In the genomic region with DNA sequence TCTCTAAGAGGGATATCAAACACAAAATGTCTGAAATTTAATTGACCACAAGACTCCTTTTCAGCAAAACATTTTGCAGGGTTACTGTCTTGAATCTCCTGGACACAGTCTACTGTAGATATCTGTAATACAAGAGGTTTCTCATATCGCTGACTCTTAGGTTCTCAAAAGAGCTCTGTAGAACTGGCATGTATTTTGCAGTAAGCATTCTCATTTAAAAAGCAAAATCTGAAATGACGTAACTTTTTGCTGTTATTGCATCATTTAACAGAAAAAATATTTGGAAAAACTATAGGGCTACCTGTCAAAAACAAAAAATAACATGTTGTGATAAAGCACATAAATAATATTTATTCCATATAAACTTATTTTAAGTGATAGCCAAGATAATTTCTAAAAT, we compare ENCODE assay signal across 21 cellular contexts.
"Had no signal": no experiment of that assay in that cellular context is flagged by ENCODE, and none has a peak within 500 bp of the region (broad histone marks: within the 10 kb centered on the region; RNA-seq: fewer than 3 reads in every experiment).

No MANE protein-coding gene starts in this region.

- H3K4me3 ChIP-seq: dorsolateral prefrontal cortex, hepatocyte, lower lobe of right lung, sigmoid colon, tibial artery had no signal

- DNase-seq: activated B cell treated with CpG ODN at 0.5 μM for 24 hours; activated CD4-positive, alpha-beta memory T cell treated with anti-CD3 and anti-CD28 coated beads for 36 hours; activated CD4-positive, alpha-beta T cell treated with anti-CD3 and anti-CD28 coated beads for 4 hours; activated gamma-delta T cell treated with Interleukin-2 at 50 U/mL for 16 hours; activated T-cell treated with anti-CD3 and anti-CD28 coated beads for 4 hours; amniotic stem cell; caudate nucleus; dorsolateral prefrontal cortex; foreskin keratinocyte; left colon; lower lobe of right lung; posterior cingulate gyrus; sigmoid colon; stimulated activated CD4-positive, alpha-beta T cell treated with anti-CD3 and anti-CD28 coated beads, Interleukin-1b, Interleukin-23, amount 100 ng/mL, for 48 hours; stimulated activated CD8-positive, alpha-beta memory T cell treated with anti-CD3 and anti-CD28 coated beads, Interleukin-4, amount 100 ng/mL, for 48 hours; stimulated activated naive CD4-positive, alpha-beta T cell; substantia nigra; T-helper 2 cell; tibial artery had no signal

- H3K4me1 ChIP-seq: lower lobe of right lung, sigmoid colon, tibial artery had no signal

- H3K9me3 ChIP-seq: lower lobe of right lung, sigmoid colon, tibial artery had no signal

- H3K27ac ChIP-seq: dorsolateral prefrontal cortex, epithelial cell of prostate, foreskin keratinocyte, hepatocyte, lower lobe of right lung, sigmoid colon, tibial artery had no signal

- ATAC-seq: foreskin keratinocyte, left colon, lower lobe of right lung had no signal
